Comparison of ENCODE assay signal across 10 cellular contexts in genomic region chr14:35333347-35333730, GRCh38. TPM values are rescaled to one million over a fixed set of nuclear protein-coding genes. Genes with fewer than 3 reads are reported as not detected.
DNase-seq lines count a peak whose midpoint lies in the region; ATAC-seq and TF ChIP-seq lines count a peak whose summit lies in the region.
"Had no signal": no experiment of that assay in that cellular context is flagged by ENCODE, and none has a peak within 500 bp of the region (broad histone marks: within the 10 kb centered on the region; RNA-seq: fewer than 3 reads in every experiment).

No MANE protein-coding gene starts in this region.

- H3K79me2 ChIP-seq in PC-9 (ENCODE audit: low read depth) = no peaks in the 10 kb centered on the region
- no peaks in the 10 kb centered on the region for H3K79me2 ChIP-seq in smooth muscle cell (ENCODE audit: low read depth)

- POLR2A ChIA-PET in PC-9 (lab: Charles Lee; ENCODE audit: unreplicated experiment) = interaction anchor here (0.8 kb wide), 2 partner anchors 58 to 70 kb away, joined by 3 to 5 read pairs; no protein-coding TSS in a partner anchor

- H3F3A ChIP-seq in PC-9 (ENCODE audit: insufficient read depth, low read depth) = peaks cover 81% of the 10 kb centered on the region
- H3F3A ChIP-seq in smooth muscle cell (ENCODE audit: low read depth) = peaks cover 8% of the 10 kb centered on the region

- no peaks in the 10 kb centered on the region for H3K27me3 ChIP-seq in PC-9 (ENCODE audit: insufficient read depth, low read depth)
- no peaks in the 10 kb centered on the region for H3K27me3 ChIP-seq in endodermal cell (ENCODE audit: control insufficient read depth, insufficient read depth, low read length, poor library complexity, severe bottlenecking)
- H3K27me3 ChIP-seq in smooth muscle cell (ENCODE audit: low read depth) = no peaks in the 10 kb centered on the region

- H3K9me3 ChIP-seq in PC-9 (ENCODE audit: insufficient read depth, low read depth) (no peaks in the 10 kb centered on the region), endodermal cell (ENCODE audit: control insufficient read depth, low read length) (no peaks in the 10 kb centered on the region), smooth muscle cell (replicated peaks; ENCODE audit: low read depth) (no peaks in the 10 kb centered on the region)

- H3K9me3 Mint-ChIP-seq in endodermal cell = no peaks in the 10 kb centered on the region

- H3K36me3 ChIP-seq in PC-9 (ENCODE audit: low read depth) (no peaks in the 10 kb centered on the region), endodermal cell (ENCODE audit: control insufficient read depth, insufficient read depth, low read length) (no peaks in the 10 kb centered on the region), smooth muscle cell (ENCODE audit: low read depth) (no peaks in the 10 kb centered on the region)

- CTCF ChIA-PET in PC-9 (lab: Charles Lee) = no interaction called here

- 78 to 79% methylated on average over 4 to 7 of the region's 7 CpGs for WGBS in endodermal cell (ENCODE audit: insufficient coverage in 1 of 2, insufficient read length in 1 of 2), 2 experiments
- WGBS in smooth muscle cell (ENCODE audit: low lambda C conversion rate) = 62% methylated on average over 7 of the region's 7 CpGs

- H4K20me1 ChIP-seq in PC-9 (ENCODE audit: insufficient read depth) (no peaks in the 10 kb centered on the region), smooth muscle cell (ENCODE audit: low read depth) (no peaks in the 10 kb centered on the region)

- H3K9me2 ChIP-seq in PC-9 (ENCODE audit: insufficient read depth) = no peaks in the 10 kb centered on the region

- no peak for ATAC-seq in HG03135 (IDR thresholded peaks at IDR 0.05; ENCODE audit: unreplicated experiment)
- ATAC-seq in omental fat pad (ENCODE audit: low FRiP score) = no peak

- no peak overlapping the region for H3K9ac ChIP-seq in endodermal cell (ENCODE audit: extremely low read depth, low read length, poor library complexity, severe bottlenecking)
- H3K9ac ChIP-seq in smooth muscle cell (ENCODE audit: low read depth) = no peak overlapping the region

- DNase-seq in DMS79 (lab: John Stamatoyannopoulos, UW) (peak; percentile 92), DMS79 treated with DMSO at 0.1 percent for 48 hours (lab: John Stamatoyannopoulos, UW) (no peak), PC-9 (no peak), endodermal cell (peak; percentile 51), smooth muscle cell (lab: John Stamatoyannopoulos, UW; ENCODE audit: unreplicated experiment) (no peak), omental fat pad (ENCODE audit: low spot score) (no peak), NOMO-1 treated with dmso at 0.1 percent for 144 hours (lab: John Stamatoyannopoulos, UW; ENCODE audit: unreplicated experiment) (no peak)
- DNase-seq: 8988T, NCI-H187 treated with DMSO at 0.1 percent for 48 hours had no signal

- peak overlapping the region; percentile 92 for H3K27ac ChIP-seq in PC-9
- H3K27ac ChIP-seq in endodermal cell (ENCODE audit: low read depth, low read length) = no peak overlapping the region
- peak overlapping the region; percentile 80 for H3K27ac ChIP-seq in smooth muscle cell (ENCODE audit: low read depth)

- no peak overlapping the region for H3K4me3 Mint-ChIP-seq in endodermal cell

- H3K36me3 Mint-ChIP-seq in endodermal cell (ENCODE audit: low read depth) = no peaks in the 10 kb centered on the region

- H3K4me1 Mint-ChIP-seq in endodermal cell = peaks cover 34% of the 10 kb centered on the region

- H2AFZ ChIP-seq in PC-9 (no peak overlapping the region), smooth muscle cell (ENCODE audit: low read depth) (no peak overlapping the region)

- H3K4me1 ChIP-seq in PC-9 (replicated peaks; ENCODE audit: insufficient read depth) (peaks cover 76% of the 10 kb centered on the region), endodermal cell (ENCODE audit: control insufficient read depth, insufficient read depth, low read length) (peaks cover 12% of the 10 kb centered on the region), smooth muscle cell (ENCODE audit: low read depth) (peaks cover 22% of the 10 kb centered on the region)

- H3K4me2 ChIP-seq in PC-9 (peak overlapping the region; percentile 88), smooth muscle cell (no peak overlapping the region)

- intact Hi-C loops in PC-9 (cut with micrococcal nuclease; ENCODE audit: unreplicated experiment) = loop anchor here (2.0 kb wide), 1 partner anchor 41 kb away; the partner anchor contains the start of gene PSMA6

- H3K27me3 Mint-ChIP-seq in endodermal cell (ENCODE audit: insufficient read depth) = no peaks in the 10 kb centered on the region

- TF ChIP-seq CTCF in PC-9 (conservative IDR thresholded peaks at IDR 0.05) = no peak
- TF ChIP-seq CTCF in endodermal cell (conservative IDR thresholded peaks at IDR 0.05) = no peak
- TF ChIP-seq CTCF in smooth muscle cell (IDR thresholded peaks at IDR 0.05; ENCODE audit: borderline replicate concordance, insufficient read depth, poor library complexity, severe bottlenecking) = no peak
- TF ChIP-seq CTCF in omental fat pad (IDR thresholded peaks at IDR 0.05) = no peak

- H3K4me3 ChIP-seq in PC-9 = peak overlapping the region; percentile 35; the same call in 1 of the 2 replicates
- H3K4me3 ChIP-seq in endodermal cell (ENCODE audit: low read length) = no peak overlapping the region
- no peak overlapping the region for H3K4me3 ChIP-seq in smooth muscle cell

- BruUV-seq in PC-9 (replicated peaks; lab: Mats Ljungman, UMichigan) = no TSS peak

- peak overlapping the region; percentile 26 for H3K27ac Mint-ChIP-seq in endodermal cell

RNA-seq across cellular contexts. Expression of gene PSMA6, which starts 41.2 kb away (rescaled TPM):
- total RNA-seq in PC-9 (2021) = 118 and 188 TPM in 2 replicates
- total RNA-seq in endodermal cell = 100 to 1,000 TPM; 263 to 277 TPM
- 181 TPM for polyA plus RNA-seq in endodermal cell (2013, experiment 1 of 2)
- polyA plus RNA-seq in endodermal cell (2013, experiment 2 of 2) = 184 TPM
- 250 and 315 TPM in 2 replicates for total RNA-seq in smooth muscle cell
- 251 and 255 TPM in 2 replicates for polyA plus RNA-seq in smooth muscle cell
- total RNA-seq in omental fat pad = 100 to 1,000 TPM; 158 to 180 (median 170) TPM

Comparison
In these comparisons a context has a peak if more than half of its experiments do, and no peak if none do; other contexts are left out.
1. DNase-seq: peak in DMS79 (single experiment) and endodermal cell (single experiment); none in DMS79 treated with DMSO at 0.1 percent for 48 hours (single experiment), PC-9 (0 of 2), smooth muscle cell (single experiment), omental fat pad (single experiment) and NOMO-1 treated with dmso at 0.1 percent for 144 hours (single experiment).